In genomic region chr2:38907743-38908562, GRCh38 we compare ENCODE assay signal across 1 cellular context.
TF ChIP-seq lines count a peak whose summit lies in the region.

No MANE protein-coding gene starts in this region.

TF ChIP-seq in HepG2, 621 proteins besides CTCF, POLR2A, EP300 and RAD21 (continued from another document):
- TF ChIP-seq HDAC1 (CRISPR knock-in tag; IDR thresholded peaks at IDR 0.05), result peak; percentile 63
- TF ChIP-seq CEBPG (CRISPR knock-in tag; IDR thresholded peaks at IDR 0.05), result peak; percentile 21; the same call in 1 of the 2 replicates
- peak; percentile 36; the same call in 1 of the 2 replicates for TF ChIP-seq ZNF12 (CRISPR knock-in tag; IDR thresholded peaks at IDR 0.05)
- peak; percentile 73 for TF ChIP-seq DPF2 (CRISPR knock-in tag; IDR thresholded peaks at IDR 0.05; ENCODE audit: borderline replicate concordance, low read depth)
- TF ChIP-seq CEBPB (IDR thresholded peaks at IDR 0.05; ENCODE audit: borderline replicate concordance, low read depth, low read length), result no peak
- TF ChIP-seq HNF4A (CRISPR knock-in tag; IDR thresholded peaks at IDR 0.05), result 0 out of 2 replicates have a peak, but pooled peaks have one; percentile 16
- TF ChIP-seq HOXA3 (CRISPR knock-in tag; IDR thresholded peaks at IDR 0.05), result no peak
- TF ChIP-seq ZNF83 (CRISPR knock-in tag; IDR thresholded peaks at IDR 0.05; ENCODE audit: borderline replicate concordance), result no peak
- peak; percentile 75; the same call in 1 of the 2 replicates for TF ChIP-seq HDAC2 (CRISPR knock-in tag; IDR thresholded peaks at IDR 0.05)
- TF ChIP-seq RAD51 (IDR thresholded peaks at IDR 0.05; ENCODE audit: borderline replicate concordance), result no peak
- peak; percentile 91 for TF ChIP-seq JUNB (CRISPR knock-in tag; IDR thresholded peaks at IDR 0.05; ENCODE audit: borderline replicate concordance)
- TF ChIP-seq ZNF430 (CRISPR knock-in tag; IDR thresholded peaks at IDR 0.05), result peak; percentile 48; the same call in 1 of the 2 replicates
- TF ChIP-seq CAMTA2 (CRISPR knock-in tag; IDR thresholded peaks at IDR 0.05; ENCODE audit: borderline replicate concordance), result no peak
- no peak for TF ChIP-seq SATB2 (CRISPR knock-in tag; IDR thresholded peaks at IDR 0.05)
- no peak; the same call in 1 of the 2 replicates for TF ChIP-seq FOXP1 (IDR thresholded peaks at IDR 0.05)
- TF ChIP-seq FOXP1 (CRISPR knock-in tag; IDR thresholded peaks at IDR 0.05), result peak; percentile 19; the same call in 1 of the 2 replicates
- no peak for TF ChIP-seq CENPBD1 (CRISPR knock-in tag; IDR thresholded peaks at IDR 0.05; ENCODE audit: borderline replicate concordance, low read depth)
- TF ChIP-seq ZNF891 (CRISPR knock-in tag; IDR thresholded peaks at IDR 0.05), result no peak
- peak; percentile 74 for TF ChIP-seq PAXIP1 (CRISPR knock-in tag; conservative IDR thresholded peaks at IDR 0.05)
- no peak for TF ChIP-seq NRL (CRISPR knock-in tag; IDR thresholded peaks at IDR 0.05; ENCODE audit: borderline replicate concordance)
- peak; percentile 92 for TF ChIP-seq ZGPAT (CRISPR knock-in tag; IDR thresholded peaks at IDR 0.05)
- TF ChIP-seq ZNF552 (CRISPR knock-in tag; IDR thresholded peaks at IDR 0.05; ENCODE audit: borderline replicate concordance), result no peak
- TF ChIP-seq HNF1A (IDR thresholded peaks at IDR 0.05; ENCODE audit: low read depth), result no peak
- peak; percentile 58; the same call in 1 of the 2 replicates for TF ChIP-seq HNF1A (CRISPR knock-in tag; IDR thresholded peaks at IDR 0.05; ENCODE audit: borderline replicate concordance)
- peak; percentile 37 for TF ChIP-seq SKI (IDR thresholded peaks at IDR 0.05; ENCODE audit: partially characterized antibody)
- TF ChIP-seq ERF (CRISPR knock-in tag; IDR thresholded peaks at IDR 0.05), result 0 out of 2 replicates have a peak, but pooled peaks have one; percentile 55
- 0 out of 2 replicates have a peak, but pooled peaks have one; percentile 46 for TF ChIP-seq ZNF644 (CRISPR knock-in tag; IDR thresholded peaks at IDR 0.05; ENCODE audit: low read depth)
- TF ChIP-seq MXI1 (IDR thresholded peaks at IDR 0.05; ENCODE audit: borderline replicate concordance, low read depth, low read length), result peak; percentile 25; the same call in 1 of the 3 replicates
- TF ChIP-seq CREM (IDR thresholded peaks at IDR 0.05), result peak; percentile 55
- TF ChIP-seq CREM (CRISPR knock-in tag; IDR thresholded peaks at IDR 0.05), result no peak
- TF ChIP-seq ZNF580 (CRISPR knock-in tag; IDR thresholded peaks at IDR 0.05; ENCODE audit: borderline replicate concordance, low read depth), result 0 out of 2 replicates have a peak, but pooled peaks have one; percentile 31
- TF ChIP-seq BCL6 (CRISPR knock-in tag; IDR thresholded peaks at IDR 0.05), result 0 out of 2 replicates have a peak, but pooled peaks have one; percentile 31
- TF ChIP-seq XRCC5 (optimal IDR thresholded peaks at IDR 0.05; ENCODE audit: low read length), result peak; percentile 45
- no peak for TF ChIP-seq TCF12 (IDR thresholded peaks at IDR 0.05)
- TF ChIP-seq TCF12 (CRISPR knock-in tag; IDR thresholded peaks at IDR 0.05), result no peak
- TF ChIP-seq ADNP (CRISPR knock-in tag; IDR thresholded peaks at IDR 0.05), result peak; percentile 74; the same call in 1 of the 2 replicates
- TF ChIP-seq SSRP1 (CRISPR knock-in tag; IDR thresholded peaks at IDR 0.05), result no peak; the same call in 1 of the 2 replicates
